Comparison of ENCODE assay signal across 15 cellular contexts in genomic region chr16:69325784-69326171, GRCh38. TPM values are rescaled to one million over a fixed set of nuclear protein-coding genes. Genes with fewer than 3 reads are reported as not detected.
DNase-seq lines count a peak whose midpoint lies in the region; ATAC-seq, FAIRE-seq and TF ChIP-seq lines count a peak whose summit lies in the region.
"Had no signal": no experiment of that assay in that cellular context is flagged by ENCODE, and none has a peak within 500 bp of the region (broad histone marks: within the 10 kb centered on the region; RNA-seq: fewer than 3 reads in every experiment).

No MANE protein-coding gene starts in this region.

- FAIRE-seq in kidney (lab: Jason Lieb, UNC) = no peak
- FAIRE-seq: A549 had no signal

- no peaks in the 10 kb centered on the region for H3K9me3 Mint-ChIP-seq in activated CD8-positive, alpha-beta memory T cell treated with anti-CD3 and anti-CD28 coated beads, Interleukin-2, amount 10 ng/mL, durations not matched to agents 7 days and 5 days (ENCODE audit: low read depth)
- no peaks in the 10 kb centered on the region for H3K9me3 Mint-ChIP-seq in WTC11
- no peaks in the 10 kb centered on the region for H3K9me3 Mint-ChIP-seq in stimulated activated naive B cell treated with anti-CD40 and anti-IgM and Interleukin-4, amounts not matched to agents 10 μg/mL and 1 μg/mL and 100 μg/mL, for 72 hours
- H3K9me3 Mint-ChIP-seq: central memory CD8-positive, alpha-beta T cell had no signal

- POLR2A ChIA-PET in WTC11 (lab: Charles Lee) = interaction anchor here (0.6 to 0.7 kb wide), 2 partner anchors 40 to 195 kb away, joined by 3 to 4 read pairs; no protein-coding TSS in a partner anchor

- H3K4me3 ChIP-seq in kidney (ENCODE audit: low read length in 2 of 2) = peak overlapping the region in 1 of 2 donors; percentile 43
- H3K4me3 ChIP-seq: A549, upper lobe of right lung had no signal

- H3K27me3 Mint-ChIP-seq in activated CD8-positive, alpha-beta memory T cell treated with anti-CD3 and anti-CD28 coated beads, Interleukin-2, amount 10 ng/mL, durations not matched to agents 7 days and 5 days = no peaks in the 10 kb centered on the region
- no peaks in the 10 kb centered on the region for H3K27me3 Mint-ChIP-seq in WTC11 (ENCODE audit: low read depth)
- no peaks in the 10 kb centered on the region for H3K27me3 Mint-ChIP-seq in stimulated activated naive B cell treated with anti-CD40 and anti-IgM and Interleukin-4, amounts not matched to agents 10 μg/mL and 1 μg/mL and 100 μg/mL, for 72 hours
- H3K27me3 Mint-ChIP-seq: central memory CD8-positive, alpha-beta T cell had no signal

- no peak for ATAC-seq in activated CD8-positive, alpha-beta memory T cell treated with anti-CD3 and anti-CD28 coated beads, Interleukin-2, amount 10 ng/mL, durations not matched to agents 7 days and 5 days
- no peak for ATAC-seq in WTC11
- ATAC-seq in stimulated activated naive B cell treated with anti-CD40 and anti-IgM and Interleukin-4, amounts not matched to agents 10 μg/mL and 1 μg/mL and 100 μg/mL, for 72 hours (replicated peaks) = no peak
- ATAC-seq: A549, upper lobe of right lung had no signal

- peak overlapping the region; percentile 72 for H3K27ac Mint-ChIP-seq in activated CD8-positive, alpha-beta memory T cell treated with anti-CD3 and anti-CD28 coated beads, Interleukin-2, amount 10 ng/mL, durations not matched to agents 7 days and 5 days
- peak overlapping the region; percentile 53; the same call in 1 of the 2 replicates for H3K27ac Mint-ChIP-seq in WTC11
- peak overlapping the region; percentile 42 for H3K27ac Mint-ChIP-seq in stimulated activated naive B cell treated with anti-CD40 and anti-IgM and Interleukin-4, amounts not matched to agents 10 μg/mL and 1 μg/mL and 100 μg/mL, for 72 hours

- H3K9me3 ChIP-seq in kidney (ENCODE audit: control insufficient read depth in 1 of 2, low read length in 2 of 2) = no peaks in the 10 kb centered on the region
- H3K9me3 ChIP-seq: A549, upper lobe of right lung had no signal

- H3K36me3 Mint-ChIP-seq in activated CD8-positive, alpha-beta memory T cell treated with anti-CD3 and anti-CD28 coated beads, Interleukin-2, amount 10 ng/mL, durations not matched to agents 7 days and 5 days = peaks cover 38% of the 10 kb centered on the region
- H3K36me3 Mint-ChIP-seq in WTC11 = peaks cover 61% of the 10 kb centered on the region
- H3K36me3 Mint-ChIP-seq in stimulated activated naive B cell treated with anti-CD40 and anti-IgM and Interleukin-4, amounts not matched to agents 10 μg/mL and 1 μg/mL and 100 μg/mL, for 72 hours = peaks cover 38 to 61% of the 10 kb centered on the region in 2 donors

- TF ChIP-seq CTCF in WTC11 (IDR thresholded peaks at IDR 0.05) = no peak
- TF ChIP-seq CTCF in kidney (IDR thresholded peaks at IDR 0.05; ENCODE audit: borderline replicate concordance, extremely low read depth, insufficient read depth) = no peak

- peak overlapping the region; percentile 39 to 86 for H3K27ac ChIP-seq in kidney (ENCODE audit: low read depth in 2 of 2, low read length in 2 of 2)
- H3K27ac ChIP-seq: A549, upper lobe of right lung had no signal

- peak overlapping the region in 1 of 2 donors; percentile 34 for H3K9ac ChIP-seq in kidney (ENCODE audit: low read length in 2 of 2)

- H3K4me1 Mint-ChIP-seq in activated CD8-positive, alpha-beta memory T cell treated with anti-CD3 and anti-CD28 coated beads, Interleukin-2, amount 10 ng/mL, durations not matched to agents 7 days and 5 days = peaks cover 48% of the 10 kb centered on the region
- H3K4me1 Mint-ChIP-seq in WTC11 = peaks cover 22% of the 10 kb centered on the region
- peaks cover 35 to 69% of the 10 kb centered on the region in 2 donors for H3K4me1 Mint-ChIP-seq in stimulated activated naive B cell treated with anti-CD40 and anti-IgM and Interleukin-4, amounts not matched to agents 10 μg/mL and 1 μg/mL and 100 μg/mL, for 72 hours

- H3K36me3 ChIP-seq in kidney (ENCODE audit: control insufficient read depth in 1 of 2, insufficient read depth in 2 of 2, low read length in 2 of 2) = peaks cover 26 to 37% of the 10 kb centered on the region in 2 donors

- intact Hi-C loops in kidney (cut with DNase I) = no loop called here

- peaks cover 36 to 43% of the 10 kb centered on the region in 2 donors for H3K4me1 ChIP-seq in kidney (ENCODE audit: control insufficient read depth in 1 of 2, insufficient read depth in 1 of 2, low read depth in 1 of 2, low read length in 2 of 2)

- CTCF ChIA-PET in activated CD8-positive, alpha-beta memory T cell treated with anti-CD3 and anti-CD28 coated beads, Interleukin-2, amount 10 ng/mL, durations not matched to agents 7 days and 5 days (lab: Charles Lee) = interaction anchor here (1.4 kb wide), 1 partner anchor 70 kb away, joined by 4 read pairs; no protein-coding TSS in a partner anchor
- CTCF ChIA-PET in WTC11 (lab: Charles Lee) = interaction anchor here (0.7 to 1.6 kb wide), 2 partner anchors 14 to 176 kb away, joined by 3 to 5 read pairs; no protein-coding TSS in a partner anchor

- no peak overlapping the region for H3K4me3 Mint-ChIP-seq in activated CD8-positive, alpha-beta memory T cell treated with anti-CD3 and anti-CD28 coated beads, Interleukin-2, amount 10 ng/mL, durations not matched to agents 7 days and 5 days
- no peak overlapping the region for H3K4me3 Mint-ChIP-seq in WTC11
- H3K4me3 Mint-ChIP-seq in stimulated activated naive B cell treated with anti-CD40 and anti-IgM and Interleukin-4, amounts not matched to agents 10 μg/mL and 1 μg/mL and 100 μg/mL, for 72 hours = peak overlapping the region in 1 of 2 donors; percentile 39
- H3K4me3 Mint-ChIP-seq: central memory CD8-positive, alpha-beta T cell had no signal

- DNase-seq in activated CD8-positive, alpha-beta memory T cell treated with anti-CD3 and anti-CD28 coated beads, Interleukin-2, amount 10 ng/mL, durations not matched to agents 7 days and 5 days = no peak
- no peak for DNase-seq in activated CD8-positive, alpha-beta memory T cell treated with anti-CD3 and anti-CD28 coated beads, Interleukin-2, amount 50 U/mL, for 48 hours
- DNase-seq in WTC11 (ENCODE audit: low spot score) (no peak), kidney (no peak), T-helper 1 cell (no peak), germinal center (ENCODE audit: low spot score) (no peak)
- no peak for DNase-seq in stimulated activated naive B cell treated with anti-CD40 and anti-IgM and Interleukin-4, amounts not matched to agents 10 μg/mL and 1 μg/mL and 100 μg/mL, for 72 hours
- no peak for DNase-seq in stimulated activated naive CD4-positive, alpha-beta T cell (lab: John Stamatoyannopoulos, UW)
- DNase-seq: activated gamma-delta T cell, midbrain, NCI-H524 treated with DMSO at 0.1 percent for 48 hours, upper lobe of right lung had no signal

TF ChIP-seq in WTC11, 78 proteins besides CTCF, POLR2A, EP300 and RAD21:
- no peak for TF ChIP-seq ELF4 (CRISPR knock-in tag; IDR thresholded peaks at IDR 0.05; ENCODE audit: low read depth)

RNA-seq across cellular contexts. Expression of gene PDF, which starts 4.6 kb away (rescaled TPM):
- total RNA-seq in activated CD8-positive, alpha-beta memory T cell treated with anti-CD3 and anti-CD28 coated beads, Interleukin-2, amount 10 ng/mL, durations not matched to agents 7 days and 5 days = 10 to 100 TPM; 18.3 to 21.3 TPM
- total RNA-seq in WTC11 (2021) = 24.0 to 28.2 TPM (median 25.6 TPM) in 3 replicates
- 22.4 TPM for total RNA-seq in kidney
- 30.8 TPM for polyA plus RNA-seq in kidney (ENCODE audit: insufficient read depth, low read depth, low replicate concordance)

RNA-seq across cellular contexts. Expression of gene COG8, which starts 13.6 kb away (rescaled TPM):
- 10 to 100 TPM; 27.6 to 32.7 TPM for total RNA-seq in activated CD8-positive, alpha-beta memory T cell treated with anti-CD3 and anti-CD28 coated beads, Interleukin-2, amount 10 ng/mL, durations not matched to agents 7 days and 5 days
- total RNA-seq in WTC11 (2021) (56.5 to 59.5 TPM (median 59.5 TPM) in 3 replicates), kidney (49.5 TPM)
- 33.8 TPM for polyA plus RNA-seq in kidney (ENCODE audit: insufficient read depth, low read depth, low replicate concordance)

RNA-seq across cellular contexts. Expression of gene NIP7, which starts 13.8 kb away (rescaled TPM):
- total RNA-seq in activated CD8-positive, alpha-beta memory T cell treated with anti-CD3 and anti-CD28 coated beads, Interleukin-2, amount 10 ng/mL, durations not matched to agents 7 days and 5 days = 10 to 100 TPM; 36.2 to 48.8 TPM
- 39.2 to 43.7 TPM (median 40.5 TPM) in 3 replicates for total RNA-seq in WTC11 (2021)
- total RNA-seq in kidney = 20.2 TPM
- polyA plus RNA-seq in kidney (ENCODE audit: insufficient read depth, low read depth, low replicate concordance) = 9.9 TPM

RNA-seq across cellular contexts. Expression of gene VPS4A, which starts 14.6 kb away (rescaled TPM):
- 10 to 100 TPM; 31.5 to 38.9 TPM for total RNA-seq in activated CD8-positive, alpha-beta memory T cell treated with anti-CD3 and anti-CD28 coated beads, Interleukin-2, amount 10 ng/mL, durations not matched to agents 7 days and 5 days
- 24.5 to 28.3 TPM (median 25.5 TPM) in 3 replicates for total RNA-seq in WTC11 (2021)
- 38.6 TPM for total RNA-seq in kidney
- polyA plus RNA-seq in kidney (ENCODE audit: insufficient read depth, low read depth, low replicate concordance) = 62.1 TPM

RNA-seq across cellular contexts. Expression of gene TMED6, which starts 25.8 kb away (rescaled TPM):
- 1 to 10 TPM; 1.5 TPM for total RNA-seq in activated CD8-positive, alpha-beta memory T cell treated with anti-CD3 and anti-CD28 coated beads, Interleukin-2, amount 10 ng/mL, durations not matched to agents 7 days and 5 days
- total RNA-seq in WTC11 (2021) = 0.44 to 0.72 TPM (median 0.62 TPM) in 3 replicates
- total RNA-seq in kidney = 2.6 TPM
- 11.5 TPM for polyA plus RNA-seq in kidney (ENCODE audit: insufficient read depth, low read depth, low replicate concordance)
- total RNA-seq: SK-MEL-5 had no signal
